Comparison of ENCODE assay signal across 9 cellular contexts in genomic region chr10:24723386-24723787, GRCh38. TPM values are rescaled to one million over a fixed set of nuclear protein-coding genes. Genes with fewer than 3 reads are reported as not detected.
DNase-seq lines count a peak whose midpoint lies in the region; ATAC-seq, FAIRE-seq and TF ChIP-seq lines count a peak whose summit lies in the region.
"Had no signal": no experiment of that assay in that cellular context is flagged by ENCODE, and none has a peak within 500 bp of the region (broad histone marks: within the 10 kb centered on the region; RNA-seq: fewer than 3 reads in every experiment).

No MANE protein-coding gene starts in this region.

- DNase-seq in activated CD4-positive, alpha-beta T cell treated with anti-CD3 and anti-CD28 coated beads for 48 hours: peak; percentile 29
- no peak for DNase-seq in activated CD4-positive, alpha-beta T cell treated with anti-CD3 and anti-CD28 coated beads for 1 hour
- DNase-seq in RPMI8226 (peak; percentile 61), bronchial epithelial cell (ENCODE audit: low read depth) (no peak), mesothelial cell of epicardium (ENCODE audit: low spot score in 2 of 2, unreplicated experiment in 2 of 2) (peak in 1 of 2 experiments; percentile 63), NCI-H1694 treated with DMSO at 0.1 percent for 48 hours (lab: John Stamatoyannopoulos, UW) (no peak), midbrain (lab: John Stamatoyannopoulos, UW) (no peak)

- TF ChIP-seq CTCF in bronchial epithelial cell (IDR thresholded peaks at IDR 0.05; ENCODE audit: insufficient read depth, low read length, severe bottlenecking) (no peak), mesothelial cell of epicardium (IDR thresholded peaks at IDR 0.05; ENCODE audit: unreplicated experiment) (no peak)

- H3K36me3 ChIP-seq in bronchial epithelial cell (ENCODE audit: control insufficient read depth, insufficient read depth, low read length): peaks cover 4% of the 10 kb centered on the region

- peak overlapping the region; percentile 59 for H3K4me3 Mint-ChIP-seq in mesothelial cell of epicardium

- peak; percentile 35 for ATAC-seq in HG02798 (IDR thresholded peaks at IDR 0.05; ENCODE audit: poor library complexity, unreplicated experiment)

- no peaks in the 10 kb centered on the region for H3K27me3 Mint-ChIP-seq in mesothelial cell of epicardium (ENCODE audit: low read depth)

- no peak for FAIRE-seq in bronchial epithelial cell (lab: Jason Lieb, UNC)
- FAIRE-seq: colon had no signal

- peak overlapping the region; percentile 81 for H3K4me3 ChIP-seq in bronchial epithelial cell (ENCODE audit: low read depth, low read length)

- no peaks in the 10 kb centered on the region for H3K36me3 Mint-ChIP-seq in mesothelial cell of epicardium

- H3K27me3 ChIP-seq in bronchial epithelial cell (ENCODE audit: control insufficient read depth, insufficient read depth, low read length): no peaks in the 10 kb centered on the region

- peaks cover 37% of the 10 kb centered on the region for H3K4me1 Mint-ChIP-seq in mesothelial cell of epicardium

- H3K9me3 Mint-ChIP-seq in mesothelial cell of epicardium: no peaks in the 10 kb centered on the region

- no peak overlapping the region for H3K27ac Mint-ChIP-seq in mesothelial cell of epicardium

RNA-seq across cellular contexts. Expression of gene ARHGAP21, which starts 0.3 kb away (rescaled TPM):
- total RNA-seq in bronchial epithelial cell: 62.1 and 80.6 TPM in 2 replicates
- total RNA-seq in mesothelial cell of epicardium: 117 to 119 TPM (median 119 TPM) in 3 replicates

Comparison
In these comparisons a context has a peak if more than half of its experiments do, and no peak if none do; other contexts are left out.
1. DNase-seq: peak in activated CD4-positive, alpha-beta T cell treated with anti-CD3 and anti-CD28 coated beads for 48 hours (single experiment) and RPMI8226 (single experiment); none in activated CD4-positive, alpha-beta T cell treated with anti-CD3 and anti-CD28 coated beads for 1 hour (single experiment), bronchial epithelial cell (single experiment), NCI-H1694 treated with DMSO at 0.1 percent for 48 hours (single experiment) and midbrain (single experiment).